Comparison of ENCODE assay signal across 12 cellular contexts in the genomic region with DNA sequence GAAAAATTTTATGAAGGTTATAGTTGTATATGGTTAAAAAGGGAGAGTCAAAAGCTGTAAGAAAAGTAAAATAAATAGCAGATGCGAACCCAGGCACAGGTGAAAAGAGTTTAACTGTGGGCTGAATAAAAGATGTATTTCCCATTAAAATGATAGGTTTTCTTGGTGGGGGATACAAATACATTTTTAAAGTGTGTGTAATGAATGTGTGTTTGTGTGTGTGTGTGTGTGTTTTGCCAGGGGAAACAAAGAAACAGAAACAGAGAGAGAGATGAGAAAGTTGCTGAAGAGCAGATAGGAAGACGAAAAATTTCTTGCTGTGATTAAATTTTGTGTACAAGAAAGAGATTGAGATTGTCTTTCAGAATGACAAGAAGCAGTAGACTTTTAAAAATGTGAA. TPM values are rescaled to one million over a fixed set of nuclear protein-coding genes. Genes with fewer than 3 reads are reported as not detected.
DNase-seq lines count a peak whose midpoint lies in the region; ATAC-seq and TF ChIP-seq lines count a peak whose summit lies in the region.
"Had no signal": no experiment of that assay in that cellular context is flagged by ENCODE, and none has a peak within 500 bp of the region (broad histone marks: within the 10 kb centered on the region; RNA-seq: fewer than 3 reads in every experiment).

No MANE protein-coding gene starts in this region.

- no peak overlapping the region for H3K4ac ChIP-seq in mesenchymal stem cell (ENCODE audit: low read depth in 1 of 2, low read length in 2 of 2)

- 50% methylated on average over 2 of the region's 2 CpGs for WGBS in mesenchymal stem cell
- WGBS in thyroid gland, 2 donors = 84 to 93% methylated on average over 2 of the region's 2 CpGs

- H3K36me3 Mint-ChIP-seq in activated CD8-positive, alpha-beta memory T cell treated with anti-CD3 and anti-CD28 coated beads, Interleukin-2, amount 10 ng/mL, durations not matched to agents 7 days and 5 days = no peaks in the 10 kb centered on the region

- H3K14ac ChIP-seq in mesenchymal stem cell (ENCODE audit: low read length in 2 of 2) = no peak overlapping the region

- H3K9me3 Mint-ChIP-seq in activated CD8-positive, alpha-beta memory T cell treated with anti-CD3 and anti-CD28 coated beads, Interleukin-2, amount 10 ng/mL, durations not matched to agents 7 days and 5 days (ENCODE audit: low read depth) = no peaks in the 10 kb centered on the region

- H3K27me3 ChIP-seq in brain microvascular endothelial cell (replicated peaks) (no peaks in the 10 kb centered on the region), mesenchymal stem cell (ENCODE audit: control insufficient read depth in 1 of 2, insufficient read depth in 1 of 2, low read length in 2 of 2) (no peaks in the 10 kb centered on the region), thyroid gland (no peaks in the 10 kb centered on the region)

- H3K23ac ChIP-seq in mesenchymal stem cell (ENCODE audit: low read length in 2 of 2) = no peak overlapping the region

- no peak for ATAC-seq in activated CD8-positive, alpha-beta memory T cell treated with anti-CD3 and anti-CD28 coated beads, Interleukin-2, amount 10 ng/mL, durations not matched to agents 7 days and 5 days
- ATAC-seq in GM18498 (IDR thresholded peaks at IDR 0.05; ENCODE audit: unreplicated experiment) (no peak), GM18858 (IDR thresholded peaks at IDR 0.05; ENCODE audit: unreplicated experiment) (no peak)
- ATAC-seq: activated CD4-positive, alpha-beta T cell treated with anti-CD3 and anti-CD28 coated beads for 36 hours had no signal

- no peak overlapping the region for H2AK5ac ChIP-seq in mesenchymal stem cell (ENCODE audit: low read length, severe bottlenecking)

- H3K36me3 ChIP-seq in brain microvascular endothelial cell (replicated peaks) (peaks cover 32% of the 10 kb centered on the region), mesenchymal stem cell (ENCODE audit: control insufficient read depth in 1 of 2, insufficient read depth in 2 of 2, low read depth in 1 of 2, low read length in 2 of 2) (peaks cover 0 to 8% of the 10 kb centered on the region in 2 experiments), thyroid gland (no peaks in the 10 kb centered on the region)
- H3K36me3 ChIP-seq: HAP-1, prostate gland had no signal

- no peak overlapping the region for H2BK12ac ChIP-seq in mesenchymal stem cell (ENCODE audit: low read length in 2 of 2)

- intact Hi-C loops in thyroid gland (cut with DNase I) = no loop called here

- in situ Hi-C loops in brain microvascular endothelial cell (cut with HindIII; ENCODE audit: low pct_ligation_motif_present, low sequenced_read_pairs) = no loop called here

- no peak overlapping the region for H2AFZ ChIP-seq in mesenchymal stem cell (ENCODE audit: low read depth, low read length)

- no peaks in the 10 kb centered on the region for H3K27me3 Mint-ChIP-seq in activated CD8-positive, alpha-beta memory T cell treated with anti-CD3 and anti-CD28 coated beads, Interleukin-2, amount 10 ng/mL, durations not matched to agents 7 days and 5 days

- no peak for TF ChIP-seq POLR2A in thyroid gland (IDR thresholded peaks at IDR 0.05)

- no peak overlapping the region for H2BK120ac ChIP-seq in mesenchymal stem cell (ENCODE audit: low read depth, low read length)

- H3K27ac ChIP-seq in brain microvascular endothelial cell = peak overlapping the region; percentile 99
- H3K27ac ChIP-seq in mesenchymal stem cell (ENCODE audit: low read length, poor library complexity, severe bottlenecking) = peak overlapping the region; percentile 90
- peak overlapping the region; percentile 65 to 85 (median 79) for H3K27ac ChIP-seq in thyroid gland

- peaks cover 5% of the 10 kb centered on the region for H3K4me1 ChIP-seq in mesenchymal stem cell (ENCODE audit: control insufficient read depth, insufficient read depth, low read depth, low read length)
- peaks cover 0 to 3% of the 10 kb centered on the region in 2 donors for H3K4me1 ChIP-seq in thyroid gland
- H3K4me1 ChIP-seq: HAP-1, prostate gland had no signal

- no peaks in the 10 kb centered on the region for H3K79me1 ChIP-seq in mesenchymal stem cell (replicated peaks; ENCODE audit: low read length, poor library complexity, severe bottlenecking)

- H3K9me3 ChIP-seq in mesenchymal stem cell (ENCODE audit: control insufficient read depth, low read length) = peaks cover 4% of the 10 kb centered on the region
- no peaks in the 10 kb centered on the region for H3K9me3 ChIP-seq in thyroid gland
- H3K9me3 ChIP-seq: HAP-1, prostate gland had no signal

- peak overlapping the region; percentile 86 for H3K9ac ChIP-seq in mesenchymal stem cell (ENCODE audit: low read length)

- no peak overlapping the region for H3K18ac ChIP-seq in mesenchymal stem cell (ENCODE audit: low read depth in 1 of 2, low read length in 2 of 2)

- H3K27ac Mint-ChIP-seq in activated CD8-positive, alpha-beta memory T cell treated with anti-CD3 and anti-CD28 coated beads, Interleukin-2, amount 10 ng/mL, durations not matched to agents 7 days and 5 days = no peak overlapping the region
- H3K27ac Mint-ChIP-seq: activated CD4-positive, alpha-beta T cell treated with anti-CD3 and anti-CD28 coated beads for 36 hours had no signal

- CTCF ChIA-PET in activated CD8-positive, alpha-beta memory T cell treated with anti-CD3 and anti-CD28 coated beads, Interleukin-2, amount 10 ng/mL, durations not matched to agents 7 days and 5 days (lab: Charles Lee) = no interaction called here

- TF ChIP-seq CTCF in brain microvascular endothelial cell (IDR thresholded peaks at IDR 0.05; ENCODE audit: low read depth, low read length, missing control alignments) (no peak), thyroid gland (IDR thresholded peaks at IDR 0.05) (no peak)

- H2BK15ac ChIP-seq in mesenchymal stem cell (ENCODE audit: low read depth, poor library complexity, severe bottlenecking) = no peak overlapping the region

- H4K91ac ChIP-seq in mesenchymal stem cell (ENCODE audit: low read length) = no peak overlapping the region

- DNase-seq in LHCN-M2 (ENCODE audit: low read depth) (peak; percentile 59), brain microvascular endothelial cell (peak; percentile 31), mesenchymal stem cell (peak; percentile 62), thyroid gland (no peak)
- no peak for DNase-seq in activated CD8-positive, alpha-beta memory T cell treated with anti-CD3 and anti-CD28 coated beads, Interleukin-2, amount 10 ng/mL, durations not matched to agents 7 days and 5 days
- no peak for DNase-seq in activated naive CD4-positive, alpha-beta T cell (lab: John Stamatoyannopoulos, UW)
- DNase-seq: activated CD4-positive, alpha-beta T cell treated with anti-CD3 and anti-CD28 coated beads for 36 hours; KG1 had no signal

- no peak overlapping the region for H2BK5ac ChIP-seq in mesenchymal stem cell (ENCODE audit: low read depth, low read length, poor library complexity, severe bottlenecking)

- H3K4me3 ChIP-seq in brain microvascular endothelial cell (ENCODE audit: low read depth, low read length) (no peak overlapping the region), mesenchymal stem cell (ENCODE audit: insufficient read depth in 1 of 2, low read depth in 1 of 2, low read length in 2 of 2) (peak overlapping the region in 1 of 2 experiments; percentile 3), thyroid gland (replicated peaks in 1 of 3) (no peak overlapping the region)
- H3K4me3 ChIP-seq: HAP-1, prostate gland had no signal

- H4K8ac ChIP-seq in mesenchymal stem cell (ENCODE audit: low read length) = no peak overlapping the region

- H3K4me2 ChIP-seq in mesenchymal stem cell (ENCODE audit: low read length, poor library complexity, severe bottlenecking) = no peak overlapping the region

- no peaks in the 10 kb centered on the region for H3K4me1 Mint-ChIP-seq in activated CD8-positive, alpha-beta memory T cell treated with anti-CD3 and anti-CD28 coated beads, Interleukin-2, amount 10 ng/mL, durations not matched to agents 7 days and 5 days
- H3K4me1 Mint-ChIP-seq: activated CD4-positive, alpha-beta T cell treated with anti-CD3 and anti-CD28 coated beads for 36 hours had no signal

- no peak overlapping the region for H3K4me3 Mint-ChIP-seq in activated CD8-positive, alpha-beta memory T cell treated with anti-CD3 and anti-CD28 coated beads, Interleukin-2, amount 10 ng/mL, durations not matched to agents 7 days and 5 days
- H3K4me3 Mint-ChIP-seq: activated CD4-positive, alpha-beta T cell treated with anti-CD3 and anti-CD28 coated beads for 36 hours had no signal

RNA-seq across cellular contexts. Expression of gene TFPI, which starts 12.1 kb away (rescaled TPM):
- 482 and 608 TPM in 2 replicates for total RNA-seq in LHCN-M2 (2014; rRNA removed)
- 72.2 TPM for polyA plus RNA-seq in LHCN-M2 (2012)
- polyA plus RNA-seq in mesenchymal stem cell (2013, experiment 1 of 2) = 486 TPM
- 510 TPM for polyA plus RNA-seq in mesenchymal stem cell (2013, experiment 2 of 2)
- total RNA-seq in thyroid gland = 100 to 1,000 TPM in 3 of 4 donors, 10 to 100 TPM in 1; 56.7 to 208 (median 144) TPM
- total RNA-seq in activated CD8-positive, alpha-beta memory T cell treated with anti-CD3 and anti-CD28 coated beads, Interleukin-2, amount 10 ng/mL, durations not matched to agents 7 days and 5 days = not detected

Comparison
In these comparisons a context has a peak if more than half of its experiments do, and no peak if none do; other contexts are left out.
1. DNase-seq: peak in LHCN-M2 (single experiment), brain microvascular endothelial cell (single experiment) and mesenchymal stem cell (single experiment); none in thyroid gland (0 of 2), activated CD8-positive, alpha-beta memory T cell treated with anti-CD3 and anti-CD28 coated beads, Interleukin-2, amount 10 ng/mL, durations not matched to agents 7 days and 5 days (single experiment) and activated naive CD4-positive, alpha-beta T cell (0 of 4).
2. RNA of gene TFPI, which starts 12.1 kb away (total RNA-seq): 482 to 608 TPM in LHCN-M2 and 56.7 to 208 TPM in thyroid gland; not detected in activated CD8-positive, alpha-beta memory T cell treated with anti-CD3 and anti-CD28 coated beads, Interleukin-2, amount 10 ng/mL, durations not matched to agents 7 days and 5 days; every median in the first group is over 10 times any median in the second.
3. Peak in every context shown above with its lines, with median percentiles within 50 percentile points of each other: H3K27ac ChIP-seq.